17 cellular contexts compared by ENCODE assay signal in genomic region chr13:38086013-38086412, GRCh38.
DNase-seq lines count a peak whose midpoint lies in the region; ATAC-seq and TF ChIP-seq lines count a peak whose summit lies in the region.
"Had no signal": no experiment of that assay in that cellular context is flagged by ENCODE, and none has a peak within 500 bp of the region (broad histone marks: within the 10 kb centered on the region; RNA-seq: fewer than 3 reads in every experiment).

No MANE protein-coding gene starts in this region.

- ATAC-seq in upper lobe of right lung: no peak
- ATAC-seq: A549; CD8-positive, alpha-beta T cell had no signal

- no peak overlapping the region for H2BK120ac ChIP-seq in neuronal stem cell (ENCODE audit: low read depth, low read length)

- no peak overlapping the region for H2BK15ac ChIP-seq in neuronal stem cell (ENCODE audit: low read length)

- peak; percentile 46 for DNase-seq in activated effector memory CD4-positive, alpha-beta T cell treated with anti-CD3 and anti-CD28 coated beads, Interleukin-2, amount 50 U/mL, for 16 hours
- no peak for DNase-seq in activated effector memory CD4-positive, alpha-beta T cell treated with Interleukin-2 at 50 U/mL for 16 hours
- no peak for DNase-seq in neuronal stem cell (ENCODE audit: low spot score)
- peak; percentile 29 for DNase-seq in upper lobe of right lung
- no peak for DNase-seq in activated T-cell treated with anti-CD3 and anti-CD28 coated beads, Interleukin-2, amount 50 U/mL, for 48 hours
- DNase-seq in dermis blood vessel endothelial cell: no peak
- DNase-seq: AML-193; Caco-2; Calu3; CD4-positive, alpha-beta T cell; CD8-positive, alpha-beta T cell; DMS79 treated with DMSO at 0.1 percent for 48 hours; GF-D8 had no signal

- no peak overlapping the region for H2AFZ ChIP-seq in neuronal stem cell (ENCODE audit: low read length)

- no peak overlapping the region for H2AK5ac ChIP-seq in neuronal stem cell (ENCODE audit: low read depth, low read length)

- TF ChIP-seq CTCF in upper lobe of right lung (IDR thresholded peaks at IDR 0.05): no peak

- no peak overlapping the region for H3K27ac ChIP-seq in neuronal stem cell (replicated peaks; ENCODE audit: low read length)
- H3K27ac ChIP-seq in upper lobe of right lung: no peak overlapping the region
- H3K27ac ChIP-seq: 22Rv1; A549; BLaER1 treated with 17β-estradiol and CSF1 and Interleukin-3, amounts not matched to agents 10 nM and 100 nM; C4-2B had no signal

- no peak overlapping the region for H3K23ac ChIP-seq in neuronal stem cell (ENCODE audit: low read depth, low read length, poor library complexity)

- no peak overlapping the region for H3K4me2 ChIP-seq in neuronal stem cell (ENCODE audit: insufficient read depth, low read length, poor library complexity, severe bottlenecking)
- H3K4me2 ChIP-seq: A549; BLaER1 treated with 17β-estradiol and CSF1 and Interleukin-3, amounts not matched to agents 10 nM and 100 nM had no signal

- H2BK5ac ChIP-seq in neuronal stem cell (ENCODE audit: low read length): no peak overlapping the region

- H4K91ac ChIP-seq in neuronal stem cell (ENCODE audit: low read depth, low read length, poor library complexity): no peak overlapping the region

- H2BK12ac ChIP-seq in neuronal stem cell (ENCODE audit: low read length): no peak overlapping the region

- no peaks in the 10 kb centered on the region for H3K79me1 ChIP-seq in neuronal stem cell (ENCODE audit: low read depth, low read length)

- H3K9ac ChIP-seq in neuronal stem cell (ENCODE audit: low read depth, low read length, poor library complexity): peak overlapping the region; percentile 60
- H3K9ac ChIP-seq: BLaER1 treated with 17β-estradiol and CSF1 and Interleukin-3, amounts not matched to agents 10 nM and 100 nM had no signal

- peaks cover 5% of the 10 kb centered on the region in 2 donors for H3K9me3 ChIP-seq in neuronal stem cell (replicated peaks in 1 of 2; ENCODE audit: control insufficient read depth in 2 of 2, insufficient read depth in 1 of 2, low read depth in 1 of 2, low read length in 2 of 2)
- no peaks in the 10 kb centered on the region for H3K9me3 ChIP-seq in upper lobe of right lung
- H3K9me3 ChIP-seq: A549 had no signal

- no peak overlapping the region for H4K8ac ChIP-seq in neuronal stem cell (ENCODE audit: low read depth, low read length)

- no peak overlapping the region for H3K4me3 ChIP-seq in neuronal stem cell (ENCODE audit: low read length in 2 of 2)
- no peak overlapping the region for H3K4me3 ChIP-seq in upper lobe of right lung
- H3K4me3 ChIP-seq: A549; BLaER1 treated with 17β-estradiol and CSF1 and Interleukin-3, amounts not matched to agents 10 nM and 100 nM had no signal

- H3K14ac ChIP-seq in neuronal stem cell (ENCODE audit: low read length): peak overlapping the region; percentile 84

- H3K4me1 ChIP-seq in neuronal stem cell (ENCODE audit: control insufficient read depth in 2 of 2, insufficient read depth in 1 of 2, low read depth in 1 of 2, low read length in 2 of 2): no peaks in the 10 kb centered on the region
- no peaks in the 10 kb centered on the region for H3K4me1 ChIP-seq in upper lobe of right lung
- H3K4me1 ChIP-seq: A549; BLaER1 treated with 17β-estradiol and CSF1 and Interleukin-3, amounts not matched to agents 10 nM and 100 nM; Caco-2 had no signal

- no CpG with 5 or more reads among the region's 3 CpGs for WGBS in neuronal stem cell (ENCODE audit: extremely low coverage in 2 of 2, insufficient read length in 2 of 2, insufficient replicate concordance in 1 of 2), 2 donors

- H3K27me3 ChIP-seq in neuronal stem cell (ENCODE audit: control insufficient read depth in 3 of 3, insufficient read depth in 3 of 3, low read depth in 1 of 3, low read length in 3 of 3) (no peaks in the 10 kb centered on the region), upper lobe of right lung (no peaks in the 10 kb centered on the region)
- H3K27me3 ChIP-seq: BLaER1 treated with 17β-estradiol and CSF1 and Interleukin-3, amounts not matched to agents 10 nM and 100 nM had no signal

- no peak overlapping the region for H3K18ac ChIP-seq in neuronal stem cell (ENCODE audit: low read length)

- H3K36me3 ChIP-seq in neuronal stem cell (replicated peaks in 1 of 2; ENCODE audit: control insufficient read depth in 2 of 2, insufficient read depth in 2 of 2, low read length in 2 of 2): no peaks in the 10 kb centered on the region
- H3K36me3 ChIP-seq in upper lobe of right lung: no peaks in the 10 kb centered on the region

- intact Hi-C loops in upper lobe of right lung (cut with DNase I): no loop called here

- peak overlapping the region; percentile 23 for H3K4ac ChIP-seq in neuronal stem cell (ENCODE audit: low read length)

Comparison
In these comparisons a context has a peak if more than half of its experiments do, and no peak if none do; other contexts are left out.
1. DNase-seq: peak in activated effector memory CD4-positive, alpha-beta T cell treated with anti-CD3 and anti-CD28 coated beads, Interleukin-2, amount 50 U/mL, for 16 hours (single experiment) and upper lobe of right lung (single experiment); none in activated effector memory CD4-positive, alpha-beta T cell treated with Interleukin-2 at 50 U/mL for 16 hours (single experiment), neuronal stem cell (single experiment), activated T-cell treated with anti-CD3 and anti-CD28 coated beads, Interleukin-2, amount 50 U/mL, for 48 hours (0 of 2) and dermis blood vessel endothelial cell (single experiment).